In the genomic region with DNA sequence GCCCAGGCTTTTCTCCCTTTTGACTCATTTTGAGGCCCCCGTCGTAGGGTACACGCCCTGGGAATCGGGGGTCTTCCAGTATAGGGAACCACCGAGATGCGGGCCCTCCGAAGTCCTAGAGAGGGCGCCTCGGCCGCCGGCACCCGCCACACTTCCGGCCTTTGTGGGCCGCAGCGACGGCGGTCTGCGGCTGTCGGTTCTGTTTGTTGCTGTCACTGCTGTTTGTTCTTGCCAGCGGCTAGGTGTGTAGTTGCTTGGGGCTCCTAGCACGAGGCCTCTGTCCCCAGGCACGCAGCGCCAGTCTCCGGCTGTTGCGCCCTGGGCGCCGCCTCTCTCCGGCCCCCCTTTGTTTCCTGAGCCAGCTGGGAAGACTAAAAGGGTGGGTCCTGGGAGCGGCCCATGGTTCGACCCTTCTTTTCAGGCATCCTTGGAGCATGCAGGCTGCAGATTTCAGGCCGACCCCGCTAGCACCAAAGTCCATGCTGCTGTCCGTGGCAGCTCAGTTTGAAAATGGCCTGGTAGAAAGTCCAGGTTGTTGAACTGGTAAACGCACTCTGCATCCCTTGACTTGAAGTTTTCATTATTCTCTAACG, we compare ENCODE assay signal across 8 cellular contexts. TPM values are rescaled to one million over a fixed set of nuclear protein-coding genes. Genes with fewer than 3 reads are reported as not detected.
DNase-seq lines count a peak whose midpoint lies in the region; ATAC-seq, FAIRE-seq and TF ChIP-seq lines count a peak whose summit lies in the region.

No MANE protein-coding gene starts in this region.

- H3K27ac Mint-ChIP-seq in GM23338 (0 out of 2 replicates have a peak overlapping the region, but pooled peaks have one; percentile 44), WTC11 (peak overlapping the region; percentile 87)

- H3K4me3 Mint-ChIP-seq in GM23338 (peak overlapping the region; percentile 52), WTC11 (peak overlapping the region; percentile 60)

- CTCF ChIA-PET in WTC11 (lab: Charles Lee) = interaction anchor here (1.2 to 1.7 kb wide), 2 partner anchors 18 to 84 kb away, joined by 4 to 6 read pairs; no protein-coding TSS in a partner anchor

- H3K36me3 Mint-ChIP-seq in GM23338 (ENCODE audit: low read depth) = no peaks in the 10 kb centered on the region
- no peaks in the 10 kb centered on the region for H3K36me3 Mint-ChIP-seq in WTC11

- H3F3A ChIP-seq in GM23338 (replicated peaks; ENCODE audit: low read depth) = peaks cover 11% of the 10 kb centered on the region

- no peaks in the 10 kb centered on the region for H3K9me2 ChIP-seq in GM23338 (ENCODE audit: insufficient read depth)

- H3K4me1 Mint-ChIP-seq in GM23338 (no peaks in the 10 kb centered on the region), WTC11 (peaks cover 8% of the 10 kb centered on the region)

- H3K79me2 ChIP-seq in GM23338 (replicated peaks; ENCODE audit: insufficient read depth) = no peaks in the 10 kb centered on the region

- H3K27ac ChIP-seq in GM23338 (ENCODE audit: low read depth) = peak overlapping the region; percentile 91

- POLR2A ChIA-PET in WTC11 (lab: Charles Lee) = interaction anchor here (0.6 to 0.8 kb wide), 2 partner anchors 52 to 366 kb away, joined by 3 read pairs; a partner anchor contains a TSS

- peak overlapping the region; percentile 99 for H2AFZ ChIP-seq in GM23338

- H3K4me2 ChIP-seq in GM23338 = peak overlapping the region; percentile 91

- H3K4me1 ChIP-seq in GM23338 (ENCODE audit: insufficient read depth) = peaks cover 3% of the 10 kb centered on the region; the same call in 1 of the 2 replicates

- H3K9me3 Mint-ChIP-seq in GM23338 (no peaks in the 10 kb centered on the region; the same call in 2 of the 3 replicates), WTC11 (0 out of 2 replicates have a peak, but pooled peaks cover 3% of the 10 kb centered on the region)

- ATAC-seq in GM23338 (peak; percentile 90), WTC11 (peak; percentile 87), left colon (peak; percentile 75), HG02571 (IDR thresholded peaks at IDR 0.05; ENCODE audit: unreplicated experiment) (no peak)

- no peak for FAIRE-seq in bronchial epithelial cell (lab: Jason Lieb, UNC)

- H3K4me3 ChIP-seq in AG10803 (ENCODE audit: low read length) (peak overlapping the region; percentile 41), GM23338 (peak overlapping the region; percentile 82), bronchial epithelial cell (ENCODE audit: low read depth, low read length) (peak overlapping the region; percentile 32)

- peak; percentile 23 for DNase-seq in AG10803 (ENCODE audit: low read depth)
- DNase-seq in GM23338 (ENCODE audit: low spot score) = peak; percentile 76
- DNase-seq in WTC11 (ENCODE audit: low spot score) = peak; percentile 66
- DNase-seq in bronchial epithelial cell (ENCODE audit: low read depth) = no peak
- peak; percentile 64 to 76 for DNase-seq in left colon
- peak; percentile 30 to 36 (median 34) for DNase-seq in stimulated activated CD4-positive, alpha-beta T cell treated with anti-CD3 and anti-CD28 coated beads, TNF-alpha, amount 100 ng/mL, for 4 hours (ENCODE audit: low read depth in 3 of 3)
- DNase-seq in glomerular visceral epithelial cell (ENCODE audit: extremely low spot score) = no peak

- TF ChIP-seq CTCF in AG10803 (conservative IDR thresholded peaks at IDR 0.05; ENCODE audit: low read length) (no peak), GM23338 (conservative IDR thresholded peaks at IDR 0.05; ENCODE audit: low read depth in 2 of 2) (peak in 1 of 2 experiments; percentile 26; a peak in 2 of 4 replicates), WTC11 (IDR thresholded peaks at IDR 0.05) (no peak), bronchial epithelial cell (IDR thresholded peaks at IDR 0.05; ENCODE audit: insufficient read depth, low read length, severe bottlenecking) (peak; percentile 39)

- H3K27me3 ChIP-seq in GM23338 (ENCODE audit: insufficient read depth) (no peaks in the 10 kb centered on the region), bronchial epithelial cell (ENCODE audit: control insufficient read depth, insufficient read depth, low read length) (no peaks in the 10 kb centered on the region)

- H3K27me3 Mint-ChIP-seq in GM23338 (ENCODE audit: insufficient read depth, low read depth, poor library complexity) (peaks cover 3% of the 10 kb centered on the region), WTC11 (ENCODE audit: low read depth) (peaks cover 3% of the 10 kb centered on the region; the same call in 1 of the 2 replicates)

- H3K36me3 ChIP-seq in GM23338 (ENCODE audit: insufficient read depth) (no peaks in the 10 kb centered on the region), bronchial epithelial cell (ENCODE audit: control insufficient read depth, insufficient read depth, low read length) (no peaks in the 10 kb centered on the region)

- H4K20me1 ChIP-seq in GM23338 (replicated peaks; ENCODE audit: insufficient read depth) = no peaks in the 10 kb centered on the region

- intact Hi-C loops in left colon (cut with DNase I, micrococcal nuclease) = loop anchor here (10.0 kb wide), 3 partner anchors 57 to 137 kb away; a partner anchor contains a TSS

TF ChIP-seq in GM23338, 12 proteins besides CTCF, POLR2A, EP300 and RAD21 (continues in another document):
- TF ChIP-seq, protein P1, sequence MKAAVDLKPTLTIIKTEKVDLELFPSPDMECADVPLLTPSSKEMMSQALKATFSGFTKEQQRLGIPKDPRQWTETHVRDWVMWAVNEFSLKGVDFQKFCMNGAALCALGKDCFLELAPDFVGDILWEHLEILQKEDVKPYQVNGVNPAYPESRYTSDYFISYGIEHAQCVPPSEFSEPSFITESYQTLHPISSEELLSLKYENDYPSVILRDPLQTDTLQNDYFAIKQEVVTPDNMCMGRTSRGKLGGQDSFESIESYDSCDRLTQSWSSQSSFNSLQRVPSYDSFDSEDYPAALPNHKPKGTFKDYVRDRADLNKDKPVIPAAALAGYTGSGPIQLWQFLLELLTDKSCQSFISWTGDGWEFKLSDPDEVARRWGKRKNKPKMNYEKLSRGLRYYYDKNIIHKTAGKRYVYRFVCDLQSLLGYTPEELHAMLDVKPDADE (IDR thresholded peaks at IDR 0.05) = peak; percentile 76; the same call in 1 of the 2 replicates
- no peak for TF ChIP-seq NANOG (IDR thresholded peaks at IDR 0.05; ENCODE audit: borderline replicate concordance)
- no peak for TF ChIP-seq JUNB (IDR thresholded peaks at IDR 0.05; ENCODE audit: unreplicated experiment)
- no peak for TF ChIP-seq ZNF331 (CRISPR knock-in tag; IDR thresholded peaks at IDR 0.05; ENCODE audit: low read depth)

TF ChIP-seq in WTC11, 78 proteins besides CTCF, POLR2A, EP300 and RAD21 (continues in another document):
- TF ChIP-seq GABPB1 (CRISPR knock-in tag; IDR thresholded peaks at IDR 0.05) = peak; percentile 84
- TF ChIP-seq, protein P2, sequence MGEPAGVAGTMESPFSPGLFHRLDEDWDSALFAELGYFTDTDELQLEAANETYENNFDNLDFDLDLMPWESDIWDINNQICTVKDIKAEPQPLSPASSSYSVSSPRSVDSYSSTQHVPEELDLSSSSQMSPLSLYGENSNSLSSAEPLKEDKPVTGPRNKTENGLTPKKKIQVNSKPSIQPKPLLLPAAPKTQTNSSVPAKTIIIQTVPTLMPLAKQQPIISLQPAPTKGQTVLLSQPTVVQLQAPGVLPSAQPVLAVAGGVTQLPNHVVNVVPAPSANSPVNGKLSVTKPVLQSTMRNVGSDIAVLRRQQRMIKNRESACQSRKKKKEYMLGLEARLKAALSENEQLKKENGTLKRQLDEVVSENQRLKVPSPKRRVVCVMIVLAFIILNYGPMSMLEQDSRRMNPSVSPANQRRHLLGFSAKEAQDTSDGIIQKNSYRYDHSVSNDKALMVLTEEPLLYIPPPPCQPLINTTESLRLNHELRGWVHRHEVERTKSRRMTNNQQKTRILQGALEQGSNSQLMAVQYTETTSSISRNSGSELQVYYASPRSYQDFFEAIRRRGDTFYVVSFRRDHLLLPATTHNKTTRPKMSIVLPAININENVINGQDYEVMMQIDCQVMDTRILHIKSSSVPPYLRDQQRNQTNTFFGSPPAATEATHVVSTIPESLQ (CRISPR knock-in tag; IDR thresholded peaks at IDR 0.05) = no peak
- TF ChIP-seq SOX15 (CRISPR knock-in tag; IDR thresholded peaks at IDR 0.05) = no peak
- TF ChIP-seq, protein P3, sequence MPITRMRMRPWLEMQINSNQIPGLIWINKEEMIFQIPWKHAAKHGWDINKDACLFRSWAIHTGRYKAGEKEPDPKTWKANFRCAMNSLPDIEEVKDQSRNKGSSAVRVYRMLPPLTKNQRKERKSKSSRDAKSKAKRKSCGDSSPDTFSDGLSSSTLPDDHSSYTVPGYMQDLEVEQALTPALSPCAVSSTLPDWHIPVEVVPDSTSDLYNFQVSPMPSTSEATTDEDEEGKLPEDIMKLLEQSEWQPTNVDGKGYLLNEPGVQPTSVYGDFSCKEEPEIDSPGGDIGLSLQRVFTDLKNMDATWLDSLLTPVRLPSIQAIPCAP (CRISPR knock-in tag; IDR thresholded peaks at IDR 0.05) = 0 out of 2 replicates have a peak, but pooled peaks have one; percentile 21
- TF ChIP-seq ZNF416 (CRISPR knock-in tag; IDR thresholded peaks at IDR 0.05) = no peak
- TF ChIP-seq, protein P4, sequence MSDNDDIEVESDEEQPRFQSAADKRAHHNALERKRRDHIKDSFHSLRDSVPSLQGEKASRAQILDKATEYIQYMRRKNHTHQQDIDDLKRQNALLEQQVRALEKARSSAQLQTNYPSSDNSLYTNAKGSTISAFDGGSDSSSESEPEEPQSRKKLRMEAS (CRISPR knock-in tag; IDR thresholded peaks at IDR 0.05) = peak; percentile 70; the same call in 1 of the 2 replicates

RNA-seq across cellular contexts. Expression of a gene that starts 17.8 kb away (rescaled TPM):
- 14.5 and 19.4 TPM in 2 replicates for total RNA-seq in GM23338 (2014; rRNA removed; shearing (Covaris generic))
- polyA plus RNA-seq in GM23338 (2016; fragmentation: Nextera tagmentation; extraction: Ambion mirVana) = 9.8 and 11.8 TPM in 2 replicates
- 46.6 to 51.8 TPM (median 47.6 TPM) in 3 replicates for total RNA-seq in WTC11 (2021)
- 25.0 and 33.2 TPM in 2 replicates for total RNA-seq in bronchial epithelial cell
- total RNA-seq in left colon = 100 to 1,000 TPM; 127 to 133 TPM

RNA-seq across cellular contexts. Expression of a gene that starts 21.8 kb away (rescaled TPM):
- total RNA-seq in GM23338 (2014; rRNA removed; shearing (Covaris generic)) = 0.17 TPM in 1 of 2 replicates, not detected in the other
- polyA plus RNA-seq in GM23338 (2016; fragmentation: Nextera tagmentation; extraction: Ambion mirVana) = 1.3 TPM in 1 of 2 replicates, not detected in the other
- 1.6 to 2.7 TPM (median 1.8 TPM) in 3 replicates for total RNA-seq in WTC11 (2021)
- 1.2 and 1.6 TPM in 2 replicates for total RNA-seq in bronchial epithelial cell
- 1 to 10 TPM; 3.4 to 4.8 TPM for total RNA-seq in left colon

RNA-seq across cellular contexts. Expression of a gene that starts 51.9 kb away (rescaled TPM):
- 21.8 and 24.8 TPM in 2 replicates for total RNA-seq in GM23338 (2014; rRNA removed; shearing (Covaris generic))
- 15.4 and 15.7 TPM in 2 replicates for polyA plus RNA-seq in GM23338 (2016; fragmentation: Nextera tagmentation; extraction: Ambion mirVana)
- total RNA-seq in WTC11 (2021) (25.5 to 27.2 TPM (median 26.2 TPM) in 3 replicates), bronchial epithelial cell (9.6 and 11.6 TPM in 2 replicates), left colon (1 to 10 TPM; 6.7 to 7.1 TPM)

Comparison
In these comparisons a context has a peak if more than half of its experiments do, and no peak if none do; other contexts are left out.
1. DNase-seq: peak in AG10803 (single experiment), GM23338 (single experiment), WTC11 (single experiment), left colon (2 of 2) and stimulated activated CD4-positive, alpha-beta T cell treated with anti-CD3 and anti-CD28 coated beads, TNF-alpha, amount 100 ng/mL, for 4 hours (3 of 3); none in bronchial epithelial cell (single experiment) and glomerular visceral epithelial cell (single experiment).
2. H3K4me3 ChIP-seq: peak in every context shown above with its lines; median percentile 82 in GM23338; 41 in AG10803; 32 in bronchial epithelial cell.